In genomic region chr13:106997219-106997618, GRCh38 we compare ENCODE assay signal across 13 cellular contexts.
A peak's percentile ranks its signal among the peaks of the same experiment; 100 is the strongest.
DNase-seq lines count a peak whose midpoint lies in the region; ATAC-seq and TF ChIP-seq lines count a peak whose summit lies in the region.
"Had no signal": no experiment of that assay in that cellular context is flagged by ENCODE, and none has a peak within 500 bp of the region (broad histone marks: within the 10 kb centered on the region; RNA-seq: fewer than 3 reads in every experiment).

No MANE protein-coding gene starts in this region.

- intact Hi-C loops in Caco-2 (cut with micrococcal nuclease; ENCODE audit: unreplicated experiment) (loop anchor here (1.0 to 2.0 kb wide), 9 partner anchors 8 to 429 kb away; partner anchors contain the start of gene ARGLU1), right lobe of liver (cut with DNase I) (no loop called here), dorsolateral prefrontal cortex (cut with DNase I) (no loop called here)

- peak; percentile 63 to 76 for DNase-seq in Caco-2
- peak; percentile 0 for DNase-seq in DMS53 treated with DMSO at 0.1 percent for 48 hours (lab: John Stamatoyannopoulos, UW; ENCODE audit: unreplicated experiment)
- DNase-seq in adipocyte (ENCODE audit: low read depth), result peak; percentile 54
- DNase-seq in right lobe of liver, result no peak
- no peak for DNase-seq in HT-29 (ENCODE audit: low spot score)
- DNase-seq in dorsolateral prefrontal cortex, result no peak
- DNase-seq: BE2C; CD8-positive, alpha-beta T cell; COR-L47; GM23248 had no signal

- H3K4me3 ChIP-seq in Caco-2 (ENCODE audit: low read depth, low read length), result no peak overlapping the region
- no peak overlapping the region for H3K4me3 ChIP-seq in adipocyte (ENCODE audit: low read length)
- H3K4me3 ChIP-seq in right lobe of liver, result no peak overlapping the region
- H3K4me3 ChIP-seq in dorsolateral prefrontal cortex, result no peak overlapping the region
- H3K4me3 ChIP-seq: A549, GM23248 had no signal

- peak overlapping the region; percentile 32 for H3K4me3 Mint-ChIP-seq in Caco-2 (ENCODE audit: unreplicated experiment)
- H3K4me3 Mint-ChIP-seq: CD14-positive monocyte; CD8-positive, alpha-beta T cell had no signal

- H3K4me1 ChIP-seq in Caco-2, result peaks cover 23% of the 10 kb centered on the region
- no peaks in the 10 kb centered on the region for H3K4me1 ChIP-seq in adipocyte (ENCODE audit: control insufficient read depth, insufficient read depth, low read length)
- peaks cover 0 to 12% (median 0%) of the 10 kb centered on the region in 4 donors for H3K4me1 ChIP-seq in right lobe of liver
- H3K4me1 ChIP-seq: A549, BE2C had no signal

- BruUV-seq in Caco-2 (replicated peaks; lab: Mats Ljungman, UMichigan), result no TSS peak

- H3K27ac ChIP-seq in right lobe of liver, result no peak overlapping the region
- no peak overlapping the region for H3K27ac ChIP-seq in dorsolateral prefrontal cortex
- H3K27ac ChIP-seq: A549, GM23248 had no signal

- POLR2A ChIA-PET in Caco-2 (lab: Charles Lee), result no interaction called here

- H3K4me1 Mint-ChIP-seq in Caco-2 (ENCODE audit: low read depth, unreplicated experiment), result peaks cover 27% of the 10 kb centered on the region
- H3K4me1 Mint-ChIP-seq: CD14-positive monocyte had no signal

- H3K9me3 ChIP-seq in Caco-2, result no peaks in the 10 kb centered on the region
- no peaks in the 10 kb centered on the region for H3K9me3 ChIP-seq in adipocyte (ENCODE audit: control insufficient read depth, low read length)
- H3K9me3 ChIP-seq in right lobe of liver, result no peaks in the 10 kb centered on the region
- H3K9me3 ChIP-seq: A549, BE2C had no signal

- ATAC-seq in right lobe of liver, result peak; percentile 43 to 86 (median 76)
- ATAC-seq: A549; CD8-positive, alpha-beta T cell; HCT116 had no signal

- H3K36me3 ChIP-seq in Caco-2 (ENCODE audit: control insufficient read depth, insufficient read depth, low read length) (no peaks in the 10 kb centered on the region; the same call in 1 of the 2 replicates), adipocyte (ENCODE audit: control insufficient read depth, insufficient read depth, low read length, severe bottlenecking) (no peaks in the 10 kb centered on the region), right lobe of liver (no peaks in the 10 kb centered on the region)
- H3K36me3 ChIP-seq: BE2C had no signal

- H3K27me3 ChIP-seq in Caco-2 (replicated peaks; ENCODE audit: control insufficient read depth, insufficient read depth, low read length) (no peaks in the 10 kb centered on the region), adipocyte (replicated peaks; ENCODE audit: control insufficient read depth, insufficient read depth, low read length) (no peaks in the 10 kb centered on the region), right lobe of liver (no peaks in the 10 kb centered on the region), dorsolateral prefrontal cortex (peaks cover 0 to 2% (median 0%) of the 10 kb centered on the region in 45 donors)
- H3K27me3 ChIP-seq: BE2C had no signal

- WGBS in right lobe of liver (ENCODE audit: insufficient coverage, low coverage, low lambda C conversion rate, missing lambda C conversion rate), result 44% methylated on average over 2 of the region's 2 CpGs

- peak overlapping the region; percentile 30 for H3K27ac Mint-ChIP-seq in Caco-2 (ENCODE audit: unreplicated experiment)
- H3K27ac Mint-ChIP-seq: CD14-positive monocyte; CD8-positive, alpha-beta T cell had no signal

- H3K27me3 Mint-ChIP-seq in Caco-2 (ENCODE audit: insufficient read depth, unreplicated experiment), result no peaks in the 10 kb centered on the region

- no peaks in the 10 kb centered on the region for H3K9me3 Mint-ChIP-seq in Caco-2 (ENCODE audit: unreplicated experiment)

- no peaks in the 10 kb centered on the region for H3K36me3 Mint-ChIP-seq in Caco-2 (ENCODE audit: insufficient read depth, unreplicated experiment)
- H3K36me3 Mint-ChIP-seq: CD14-positive monocyte; CD8-positive, alpha-beta T cell had no signal

- TF ChIP-seq POLR2A in right lobe of liver (IDR thresholded peaks at IDR 0.05), result no peak

- CTCF ChIA-PET in Caco-2 (lab: Charles Lee), result interaction anchor here (0.6 kb wide), 1 partner anchor 462 kb away, joined by 3 read pairs; no protein-coding TSS in a partner anchor

- TF ChIP-seq CTCF in Caco-2 (IDR thresholded peaks at IDR 0.05; ENCODE audit: insufficient read depth in 1 of 2, low read depth in 1 of 2, low read length in 1 of 2, severe bottlenecking in 1 of 2, unreplicated experiment in 1 of 2), result no peak
- TF ChIP-seq CTCF in right lobe of liver (IDR thresholded peaks at IDR 0.05), result no peak
- TF ChIP-seq CTCF in dorsolateral prefrontal cortex (IDR thresholded peaks at IDR 0.05 in 54 of 56, conservative IDR thresholded peaks at IDR 0.05 in 2 of 56; ENCODE audit: low read depth in 1 of 56, partially characterized antibody in 56 of 56), result no peak

- H3K9ac ChIP-seq in adipocyte (ENCODE audit: low read length), result no peak overlapping the region
- H3K9ac ChIP-seq: GM23248 had no signal

Comparison
In these comparisons a context has a peak if more than half of its experiments do, and no peak if none do; other contexts are left out.
1. DNase-seq: peak in Caco-2 (2 of 2), DMS53 treated with DMSO at 0.1 percent for 48 hours (single experiment) and adipocyte (single experiment); none in right lobe of liver (0 of 3), HT-29 (single experiment) and dorsolateral prefrontal cortex (0 of 10).